In the genomic region with DNA sequence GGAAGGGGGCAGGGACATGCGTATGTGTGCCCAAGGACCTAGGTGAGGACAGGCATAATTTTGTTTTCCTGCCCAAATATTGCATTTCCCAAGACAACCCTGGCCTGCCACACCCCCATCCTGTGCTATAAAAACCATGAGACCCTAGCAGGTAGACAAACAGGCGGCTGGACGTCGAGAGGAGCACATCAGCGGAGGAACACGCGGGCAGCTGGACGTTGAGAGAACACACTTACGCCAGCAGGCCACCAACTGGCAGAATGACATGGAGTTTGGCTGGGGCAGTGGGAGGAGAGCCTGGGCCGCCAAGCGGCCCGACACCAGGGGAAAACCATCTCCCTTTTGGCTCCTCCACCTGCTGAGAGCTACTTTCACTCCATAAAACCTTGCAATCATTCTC, we compare ENCODE assay signal across 20 cellular contexts.
"Had no signal": no experiment of that assay in that cellular context is flagged by ENCODE, and none has a peak within 500 bp of the region (broad histone marks: within the 10 kb centered on the region; RNA-seq: fewer than 3 reads in every experiment).

No MANE protein-coding gene starts in this region.

- H3K27me3 ChIP-seq: cardiac muscle cell, heart left ventricle, left lung, sigmoid colon, tibial artery had no signal

- H3K27ac ChIP-seq: cardiac muscle cell, lower lobe of right lung, tibial artery had no signal

- H3K9me3 Mint-ChIP-seq: memory B cell; stimulated activated effector memory CD8-positive, alpha-beta T cell treated with anti-CD3 and anti-CD28 coated beads, Interleukin-12 subunit alpha, Interleukin-12 subunit beta, amount 100 ng/mL, for 72 hours; stimulated activated naive CD8-positive, alpha-beta T cell treated with anti-CD3 and anti-CD28 coated beads, Interleukin-15, Interleukin-2, amounts not matched to agents 100 ng/mL and 50 ng/mL, for 24 hours had no signal

- H3K4me3 ChIP-seq: cardiac muscle cell, heart left ventricle, left lung, lower lobe of right lung, sigmoid colon, tibial artery had no signal

- H3K36me3 ChIP-seq: cardiac muscle cell, heart left ventricle, left lung, lower lobe of right lung, sigmoid colon, tibial artery had no signal

- H3K27me3 Mint-ChIP-seq: dendritic cell treated with granulocyte-macrophage colony-stimulating factor and Interleukin-4, amounts not matched to agents 40 ng/mL and 50 ng/mL, for 4 days; memory B cell; stimulated activated naive CD8-positive, alpha-beta T cell treated with anti-CD3 and anti-CD28 coated beads, Interleukin-15, Interleukin-2, amounts not matched to agents 100 ng/mL and 50 ng/mL, for 24 hours had no signal

- ATAC-seq: heart left ventricle; left lung; lower lobe of right lung; stimulated activated effector memory CD8-positive, alpha-beta T cell treated with anti-CD3 and anti-CD28 coated beads, Interleukin-12 subunit alpha, Interleukin-12 subunit beta, amount 100 ng/mL, for 72 hours had no signal

- H3K36me3 Mint-ChIP-seq: stimulated activated effector memory CD8-positive, alpha-beta T cell treated with anti-CD3 and anti-CD28 coated beads, Interleukin-12 subunit alpha, Interleukin-12 subunit beta, amount 100 ng/mL, for 72 hours had no signal

- DNase-seq: cerebellar nuclear complex; erythroblast; foreskin melanocyte; heart left ventricle; hippocampal formation; islet precursor cell; lower lobe of right lung; midbrain; nephron progenitor cell; sigmoid colon; small intestine; stimulated activated CD4-positive, alpha-beta T cell treated with anti-CD3 and anti-CD28 coated beads, Interleukin-4, amount 100 ng/mL, for 1 hour; stimulated activated CD8-positive, alpha-beta memory T cell treated with anti-CD3 and anti-CD28 coated beads, Interleukin-4, amount 100 ng/mL, for 48 hours; tibial artery had no signal

- H3K27ac Mint-ChIP-seq: memory B cell; nephron progenitor cell; stimulated activated naive CD8-positive, alpha-beta T cell treated with anti-CD3 and anti-CD28 coated beads, Interleukin-15, Interleukin-2, amounts not matched to agents 100 ng/mL and 50 ng/mL, for 24 hours had no signal

- H3K9me3 ChIP-seq: heart left ventricle, left lung, lower lobe of right lung, sigmoid colon, tibial artery had no signal

- H3K4me3 Mint-ChIP-seq: dendritic cell treated with granulocyte-macrophage colony-stimulating factor and Interleukin-4, amounts not matched to agents 40 ng/mL and 50 ng/mL, for 4 days; memory B cell; nephron progenitor cell; stimulated activated effector memory CD8-positive, alpha-beta T cell treated with anti-CD3 and anti-CD28 coated beads, Interleukin-12 subunit alpha, Interleukin-12 subunit beta, amount 100 ng/mL, for 72 hours; stimulated activated naive CD8-positive, alpha-beta T cell treated with anti-CD3 and anti-CD28 coated beads, Interleukin-15, Interleukin-2, amounts not matched to agents 100 ng/mL and 50 ng/mL, for 24 hours had no signal
